In genomic region chr12:120469450-120470149, GRCh38 we compare ENCODE assay signal across 8 cellular contexts. TPM values are rescaled to one million over a fixed set of nuclear protein-coding genes. Genes with fewer than 3 reads are reported as not detected.
A peak's percentile ranks its signal among the peaks of the same experiment; 100 is the strongest.
DNase-seq lines count a peak whose midpoint lies in the region; ATAC-seq and TF ChIP-seq lines count a peak whose summit lies in the region.

SRSF9 (minus strand) TSS chr12:120469748; CDS start chr12:120469609, 139 bp downstream.

- H3K36me3 ChIP-seq in thymus (ENCODE audit: control insufficient read depth, insufficient read depth) = peaks cover 20% of the 10 kb centered on the region

- H3K4me1 ChIP-seq in thymus (ENCODE audit: control insufficient read depth, insufficient read depth, low read length) = peaks cover 14% of the 10 kb centered on the region

- DNase-seq in GM10266 (ENCODE audit: extremely low spot score) = peak; percentile 99
- peak; percentile 90 for DNase-seq in NCI-H1092 (lab: John Stamatoyannopoulos, UW)
- DNase-seq in activated naive CD4-positive, alpha-beta T cell treated with anti-CD3 and anti-CD28 coated beads, Interleukin-2, amount 50 U/mL, for 72 hours (ENCODE audit: low spot score in 2 of 2) = peak; percentile 97 to 98
- DNase-seq in glutamatergic neuron = peak; percentile 99
- DNase-seq in osteocyte (ENCODE audit: extremely low spot score, unreplicated experiment) = peak; percentile 98

- H3K27ac ChIP-seq in thymus (ENCODE audit: low read depth) = peak within 1 kb of the TSS; percentile 96

- peaks cover 6 to 15% of the 10 kb centered on the region in 2 donors for H3K36me3 Mint-ChIP-seq in activated naive CD4-positive, alpha-beta T cell treated with anti-CD3 and anti-CD28 coated beads, Interleukin-2, amount 50 U/mL, for 72 hours
- H3K36me3 Mint-ChIP-seq in glutamatergic neuron (ENCODE audit: unreplicated experiment) (no peaks in the 10 kb centered on the region), osteocyte (ENCODE audit: unreplicated experiment) (peaks cover 10% of the 10 kb centered on the region)

- H3K27ac Mint-ChIP-seq in activated naive CD4-positive, alpha-beta T cell treated with anti-CD3 and anti-CD28 coated beads, Interleukin-2, amount 50 U/mL, for 72 hours = peak within 1 kb of the TSS; percentile 89 to 95
- H3K27ac Mint-ChIP-seq in glutamatergic neuron (ENCODE audit: unreplicated experiment) (peak within 1 kb of the TSS; percentile 84), osteocyte (ENCODE audit: unreplicated experiment) (peak within 1 kb of the TSS; percentile 91)

- peaks cover 5% of the 10 kb centered on the region for H3K27me3 Mint-ChIP-seq in glutamatergic neuron (ENCODE audit: unreplicated experiment)
- H3K27me3 Mint-ChIP-seq in osteocyte (ENCODE audit: unreplicated experiment) = no peaks in the 10 kb centered on the region

- H3K4me1 Mint-ChIP-seq in glutamatergic neuron (ENCODE audit: low read depth, unreplicated experiment) (peaks cover 9% of the 10 kb centered on the region), osteocyte (ENCODE audit: unreplicated experiment) (peaks cover 45% of the 10 kb centered on the region)

- H3K4me3 ChIP-seq in thymus (ENCODE audit: low read length) = peak within 1 kb of the TSS; percentile 91

- WGBS in thymus = under 1% methylated on average over 88 of the region's 88 CpGs

- no peaks in the 10 kb centered on the region for H3K9me3 Mint-ChIP-seq in activated naive CD4-positive, alpha-beta T cell treated with anti-CD3 and anti-CD28 coated beads, Interleukin-2, amount 50 U/mL, for 72 hours
- H3K9me3 Mint-ChIP-seq in glutamatergic neuron (ENCODE audit: unreplicated experiment) = no peaks in the 10 kb centered on the region
- H3K9me3 Mint-ChIP-seq in osteocyte (ENCODE audit: unreplicated experiment) = no peaks in the 10 kb centered on the region

- H3K4me3 Mint-ChIP-seq in glutamatergic neuron (ENCODE audit: unreplicated experiment) = peak within 1 kb of the TSS; percentile 96
- peak within 1 kb of the TSS; percentile 89 for H3K4me3 Mint-ChIP-seq in osteocyte (ENCODE audit: unreplicated experiment)

- no peaks in the 10 kb centered on the region for H3K9me3 ChIP-seq in thymus (ENCODE audit: control insufficient read depth)

- TF ChIP-seq CTCF in GM10266 (IDR thresholded peaks at IDR 0.05; ENCODE audit: control insufficient read depth, insufficient read depth, low read depth, missing control alignments) (peak; percentile 94), glutamatergic neuron (IDR thresholded peaks at IDR 0.05; ENCODE audit: partially characterized antibody, unreplicated experiment) (peak; percentile 87), osteocyte (IDR thresholded peaks at IDR 0.05) (peak; percentile 87)

- peak; percentile 85 for ATAC-seq in HG02610 (IDR thresholded peaks at IDR 0.05; ENCODE audit: unreplicated experiment)
- peak; percentile 88 for ATAC-seq in SK-N-SH treated with all-trans-retinoic acid at 6 μM for 48 hours
- ATAC-seq in activated naive CD4-positive, alpha-beta T cell treated with anti-CD3 and anti-CD28 coated beads, Interleukin-2, amount 50 U/mL, for 72 hours = peak; percentile 92 to 96

- no peaks in the 10 kb centered on the region for H3K27me3 ChIP-seq in thymus (ENCODE audit: control insufficient read depth, insufficient read depth)

TF ChIP-seq in SK-N-SH treated with all-trans-retinoic acid at 6 μM for 48 hours, 23 proteins besides CTCF, POLR2A, EP300 and RAD21:
- peak; percentile 42; the same call in 1 of the 2 replicates for TF ChIP-seq PATZ1 (CRISPR knock-in tag; IDR thresholded peaks at IDR 0.05; ENCODE audit: borderline replicate concordance)
- TF ChIP-seq ZNF8 (CRISPR knock-in tag; IDR thresholded peaks at IDR 0.05) = no peak
TF ChIP-seq in SK-N-SH treated with all-trans-retinoic acid at 6 μM for 48 hours: peak in this region for 1.

RNA-seq across cellular contexts. Expression of gene SRSF9, which starts in this region (rescaled TPM):
- total RNA-seq in activated naive CD4-positive, alpha-beta T cell treated with anti-CD3 and anti-CD28 coated beads, Interleukin-2, amount 50 U/mL, for 72 hours = 100 to 1,000 TPM; 148 to 207 TPM
- total RNA-seq in glutamatergic neuron (ENCODE audit: unreplicated experiment) = 210 TPM
- total RNA-seq in osteocyte = 143 and 151 TPM in 2 replicates
- 178 TPM for polyA plus RNA-seq in thymus

Comparison
In these comparisons a context has a peak if more than half of its experiments do, and no peak if none do; other contexts are left out.
1. Peak in every context shown above with its lines: DNase-seq, ATAC-seq, H3K4me3 ChIP-seq and H3K27ac ChIP-seq.